ENCODE assay signal across 7 cellular contexts in the genomic region with DNA sequence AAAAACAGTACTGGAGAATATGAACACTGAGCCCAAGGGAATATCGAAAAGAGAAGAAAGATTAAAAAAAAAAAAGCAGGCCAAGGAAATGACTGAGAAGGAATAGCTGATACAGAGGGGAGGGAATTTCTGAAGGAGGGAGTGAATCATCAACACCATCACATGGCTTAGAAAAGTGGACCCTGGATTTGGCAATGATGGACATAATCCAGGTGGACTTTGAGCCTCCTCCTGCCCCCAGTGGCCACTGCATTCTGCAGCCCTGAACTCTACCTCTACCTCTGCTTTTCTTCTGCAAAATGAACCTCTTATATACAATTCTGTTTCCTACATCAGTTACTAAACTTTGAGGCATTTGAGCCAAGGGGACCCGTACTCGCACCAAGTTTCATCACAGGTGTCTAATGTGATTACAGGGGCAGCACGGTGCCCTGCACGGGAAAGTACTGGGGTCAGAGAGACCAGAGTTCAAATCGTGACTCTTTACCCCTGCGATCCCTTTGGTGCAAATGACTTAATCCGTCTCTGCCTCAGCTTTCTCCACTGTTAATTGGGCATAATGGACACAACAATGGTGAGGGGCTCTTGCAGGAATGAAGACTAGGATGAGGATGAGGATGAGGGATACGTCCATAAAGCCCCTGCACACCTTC. TPM values are rescaled to one million over a fixed set of nuclear protein-coding genes. Genes with fewer than 3 reads are reported as not detected.
A peak's percentile ranks its signal among the peaks of the same experiment; 100 is the strongest.
DNase-seq lines count a peak whose midpoint lies in the region; ATAC-seq and TF ChIP-seq lines count a peak whose summit lies in the region.

No MANE protein-coding gene starts in this region.

- no TSS peak for BruUV-seq in PC-9 (replicated peaks; lab: Mats Ljungman, UMichigan)

- peak; percentile 39; the same call in 2 of the 3 replicates for TF ChIP-seq CTCF in GM12872 (IDR thresholded peaks at IDR 0.05; ENCODE audit: insufficient read depth, low read depth, low read length)
- peak; percentile 48 for TF ChIP-seq CTCF in PC-9 (conservative IDR thresholded peaks at IDR 0.05)
- no peak for TF ChIP-seq CTCF in esophagus squamous epithelium (IDR thresholded peaks at IDR 0.05)
- TF ChIP-seq CTCF in psoas muscle (IDR thresholded peaks at IDR 0.05), result no peak

- ATAC-seq in psoas muscle (peak in 1 of 4 donors; percentile 36), GM19395 (IDR thresholded peaks at IDR 0.05; ENCODE audit: unreplicated experiment) (no peak), HG03439 (IDR thresholded peaks at IDR 0.05; ENCODE audit: unreplicated experiment) (no peak)

- TF ChIP-seq POLR2A in esophagus squamous epithelium (IDR thresholded peaks at IDR 0.05), result no peak

- intact Hi-C loops in PC-9 (cut with micrococcal nuclease; ENCODE audit: unreplicated experiment) (loop anchor here (1.0 to 10.0 kb wide), 3 partner anchors 51 to 123 kb away; a partner anchor contains a TSS), esophagus squamous epithelium (cut with DNase I) (no loop called here), psoas muscle (cut with DNase I) (no loop called here)

- peaks cover 10% of the 10 kb centered on the region; the same call in 1 of the 2 replicates for H3F3A ChIP-seq in PC-9 (ENCODE audit: insufficient read depth, low read depth)

- H3K4me1 ChIP-seq in PC-9 (replicated peaks; ENCODE audit: insufficient read depth), result peaks cover 34% of the 10 kb centered on the region
- peaks cover 10 to 73% (median 19%) of the 10 kb centered on the region in 3 donors for H3K4me1 ChIP-seq in esophagus squamous epithelium
- no peaks in the 10 kb centered on the region for H3K4me1 ChIP-seq in psoas muscle

- peak overlapping the region; percentile 92 for H2AFZ ChIP-seq in PC-9

- CTCF ChIA-PET in PC-9 (lab: Charles Lee), result interaction anchor here (0.5 kb wide), 1 partner anchor 39 kb away, joined by 5 read pairs; no protein-coding TSS in a partner anchor

- no peak overlapping the region for H3K27ac ChIP-seq in PC-9
- H3K27ac ChIP-seq in esophagus squamous epithelium, result no peak overlapping the region
- no peak overlapping the region for H3K27ac ChIP-seq in psoas muscle

- 74 to 80% methylated on average over 9 of the region's 9 CpGs for WGBS in esophagus squamous epithelium, 2 donors
- 78 to 87% (median 83%) methylated on average over 9 of the region's 9 CpGs for WGBS in psoas muscle, 3 donors

- H3K4me2 ChIP-seq in PC-9, result peak overlapping the region; percentile 86

- peaks cover 26% of the 10 kb centered on the region for H3K79me2 ChIP-seq in PC-9 (ENCODE audit: low read depth)

- no peaks in the 10 kb centered on the region for H3K9me2 ChIP-seq in PC-9 (ENCODE audit: insufficient read depth)

- peaks cover 37% of the 10 kb centered on the region for H3K36me3 ChIP-seq in PC-9 (ENCODE audit: low read depth)
- peaks cover 0 to 28% (median 0%) of the 10 kb centered on the region in 3 donors for H3K36me3 ChIP-seq in esophagus squamous epithelium
- H3K36me3 ChIP-seq in psoas muscle (ENCODE audit: insufficient read depth in 1 of 2, low read depth in 1 of 2), result no peaks in the 10 kb centered on the region

- 0 out of 2 replicates have a peak, but pooled peaks cover 5% of the 10 kb centered on the region for H4K20me1 ChIP-seq in PC-9 (ENCODE audit: insufficient read depth)

- DNase-seq in PC-9 (peak; percentile 31 to 54), esophagus squamous epithelium (lab: John Stamatoyannopoulos, UW) (no peak), psoas muscle (no peak), NCI-H1417 treated with DMSO at 0.1 percent for 48 hours (lab: John Stamatoyannopoulos, UW) (no peak)

- H3K27me3 ChIP-seq in PC-9 (ENCODE audit: insufficient read depth, low read depth), result no peaks in the 10 kb centered on the region
- H3K27me3 ChIP-seq in esophagus squamous epithelium, result peaks cover 0 to 4% (median 0%) of the 10 kb centered on the region in 4 donors
- peaks cover 0 to 15% (median 2%) of the 10 kb centered on the region in 3 donors for H3K27me3 ChIP-seq in psoas muscle (ENCODE audit: insufficient read depth in 3 of 3, low read length in 2 of 3)

- H3K9me3 ChIP-seq in PC-9 (ENCODE audit: insufficient read depth, low read depth) (0 out of 2 replicates have a peak, but pooled peaks cover 6% of the 10 kb centered on the region), esophagus squamous epithelium (no peaks in the 10 kb centered on the region), psoas muscle (no peaks in the 10 kb centered on the region)

- POLR2A ChIA-PET in PC-9 (lab: Charles Lee; ENCODE audit: unreplicated experiment), result no interaction called here

- H3K4me3 ChIP-seq in PC-9 (peak overlapping the region; percentile 90), esophagus squamous epithelium (peak overlapping the region; percentile 57 to 85 (median 78)), psoas muscle (peak overlapping the region; percentile 65)

RNA-seq across cellular contexts. Expression of a gene that starts 1.1 kb away (rescaled TPM):
- total RNA-seq in PC-9 (2021) (133 and 136 TPM in 2 replicates), esophagus squamous epithelium (10 to 100 TPM; 16.2 to 30.8 (median 17.5) TPM), psoas muscle (1 to 10 TPM; 2.1 to 9.7 (median 7.0) TPM)
- 1 to 10 TPM; 3.7 to 8.8 (median 7.8) TPM for polyA plus RNA-seq in psoas muscle

Comparison
In these comparisons a context has a peak if more than half of its experiments do, and no peak if none do; other contexts are left out.
1. CTCF ChIP-seq: peak in GM12872 (single experiment) and PC-9 (single experiment); none in esophagus squamous epithelium (0 of 6) and psoas muscle (single experiment).
2. DNase-seq: peak in PC-9 (2 of 2); none in esophagus squamous epithelium (single experiment), psoas muscle (0 of 2) and NCI-H1417 treated with DMSO at 0.1 percent for 48 hours (single experiment).
3. Peak in every context shown above with its lines, with median percentiles within 50 percentile points of each other: H3K4me3 ChIP-seq.